In genomic region chr16:2904100-2904921, GRCh38 we compare ENCODE assay signal across 7 cellular contexts. TPM values are rescaled to one million over a fixed set of nuclear protein-coding genes. Genes with fewer than 3 reads are reported as not detected.
DNase-seq lines count a peak whose midpoint lies in the region; ATAC-seq, FAIRE-seq and TF ChIP-seq lines count a peak whose summit lies in the region.

No MANE protein-coding gene starts in this region.

- TF ChIP-seq POLR2A in GM15510 (IDR thresholded peaks at IDR 0.05; ENCODE audit: borderline replicate concordance, extremely low read depth, insufficient read length): peak; percentile 58

- dilution Hi-C loops in keratinocyte (cut with MboI; ENCODE audit: extremely low pct_ligation_motif_present, low sequenced_read_pairs): no loop called here

- H3K27me3 ChIP-seq in keratinocyte (ENCODE audit: control insufficient read depth, extremely low read depth, insufficient read depth, low read length): no peaks in the 10 kb centered on the region

- H3K36me3 ChIP-seq in keratinocyte (ENCODE audit: control insufficient read depth in 2 of 2, extremely low read depth in 1 of 2, insufficient read depth in 2 of 2, low read length in 2 of 2): no peaks in the 10 kb centered on the region

- peaks cover 11% of the 10 kb centered on the region for H3K4me1 ChIP-seq in keratinocyte (ENCODE audit: control insufficient read depth, extremely low read depth, insufficient read depth, low read length)

- H4K20me1 ChIP-seq in keratinocyte (ENCODE audit: control insufficient read depth, extremely low read depth, insufficient read depth, low read length): no peaks in the 10 kb centered on the region

- H3K4me2 ChIP-seq in keratinocyte (ENCODE audit: control insufficient read depth, extremely low read depth, insufficient read depth, low read depth, low read length): peak overlapping the region; percentile 81

- DNase-seq in NCI-H2227 (lab: John Stamatoyannopoulos, UW; ENCODE audit: unreplicated experiment) (peak; percentile 89), keratinocyte (ENCODE audit: low read depth, low spot score) (no peak)
- peak; percentile 50 for DNase-seq in activated CD4-positive, CD25-positive, alpha-beta regulatory T cell treated with anti-CD3 and anti-CD28 coated beads, Interleukin-2, amount 50 U/mL, for 16 hours (ENCODE audit: low read depth, low spot score)
- peak; percentile 70 for DNase-seq in central memory CD4-positive, alpha-beta T cell
- DNase-seq in stimulated activated CD4-positive, alpha-beta T cell treated with anti-CD3 and anti-CD28 coated beads, Interleukin-12 subunit alpha, Interleukin-12 subunit beta, amount 100 ng/mL, for 4 hours: peak; percentile 74

- H3K4me3 ChIP-seq in keratinocyte (ENCODE audit: control insufficient read depth in 2 of 3, extremely low read depth in 1 of 3, insufficient read depth in 2 of 3, low read depth in 1 of 3, low read length in 3 of 3): peak overlapping the region; percentile 67 to 94 (median 75)

- H3K79me2 ChIP-seq in keratinocyte (ENCODE audit: control insufficient read depth, insufficient read depth, low read length): no peaks in the 10 kb centered on the region

- H3K9me3 ChIP-seq in keratinocyte (ENCODE audit: control insufficient read depth, low read depth, low read length): no peaks in the 10 kb centered on the region

- ATAC-seq in HG03045 (IDR thresholded peaks at IDR 0.05; ENCODE audit: unreplicated experiment): peak; percentile 41

- no peaks in the 10 kb centered on the region for H3K9me1 ChIP-seq in keratinocyte (ENCODE audit: control insufficient read depth, extremely low read depth, insufficient read depth, low read length)

- FAIRE-seq in keratinocyte (lab: Jason Lieb, UNC): no peak

- peak overlapping the region; percentile 70 for H3K27ac ChIP-seq in keratinocyte (ENCODE audit: control insufficient read depth, insufficient read depth, low read length)

- H3K9ac ChIP-seq in keratinocyte (ENCODE audit: control insufficient read depth, extremely low read depth, insufficient read depth, low read length): peak overlapping the region; percentile 86

- H2AFZ ChIP-seq in keratinocyte (ENCODE audit: control insufficient read depth, low read length): peak overlapping the region; percentile 98

- TF ChIP-seq CTCF in keratinocyte (optimal IDR thresholded peaks at IDR 0.05 in 1 of 3, IDR thresholded peaks at IDR 0.05 in 1 of 3, conservative IDR thresholded peaks at IDR 0.05 in 1 of 3; ENCODE audit: extremely low read depth in 1 of 3, insufficient read depth in 2 of 3, low read length in 3 of 3): peak; percentile 80 to 94 (median 90)

RNA-seq across cellular contexts. Expression of gene FLYWCH1, which starts 7.4 kb away (rescaled TPM):
- polyA plus RNA-seq in keratinocyte: 16.2 to 21.7 TPM (median 20.2 TPM) in 3 replicates
- 6.3 TPM for polyA plus RNA-seq in keratinocyte (2011; ENCODE audit: low read depth)
- 13.4 and 25.0 TPM in 2 replicates for polyA plus RNA-seq in keratinocyte (2011; cell fraction: cytosol; rRNA removed)
- 50.5 and 68.5 TPM in 2 replicates for polyA plus RNA-seq in keratinocyte (2011; cell fraction: nucleus; rRNA removed)
- 26.3 and 27.0 TPM in 2 replicates for polyA plus RNA-seq in keratinocyte (2012; ENCODE audit: low replicate concordance)
- polyA minus RNA-seq in keratinocyte: 12.1 to 32.5 TPM (median 17.2 TPM) in 3 replicates
- 50.5 TPM for polyA minus RNA-seq in keratinocyte (2011; cell fraction: cytosol; rRNA and poly(A)+ RNA removed)
- 27.9 and 30.1 TPM in 2 replicates for polyA minus RNA-seq in keratinocyte (2011; cell fraction: nucleus; rRNA and poly(A)+ RNA removed)

RNA-seq across cellular contexts. Expression of gene FLYWCH2, which starts 21.3 kb away (rescaled TPM):
- polyA plus RNA-seq in keratinocyte: 10.1 to 20.7 TPM (median 13.6 TPM) in 3 replicates
- 1.7 TPM for polyA plus RNA-seq in keratinocyte (2011; ENCODE audit: low read depth)
- 10.2 and 31.3 TPM in 2 replicates for polyA plus RNA-seq in keratinocyte (2011; cell fraction: cytosol; rRNA removed)
- polyA plus RNA-seq in keratinocyte (2011; cell fraction: nucleus; rRNA removed): 8.5 and 12.8 TPM in 2 replicates
- 11.4 and 22.6 TPM in 2 replicates for polyA plus RNA-seq in keratinocyte (2012; ENCODE audit: low replicate concordance)
- polyA minus RNA-seq in keratinocyte: 2.9 to 3.4 TPM (median 3.1 TPM) in 3 replicates
- 23.4 TPM for polyA minus RNA-seq in keratinocyte (2011; cell fraction: cytosol; rRNA and poly(A)+ RNA removed)
- 4.5 and 5.5 TPM in 2 replicates for polyA minus RNA-seq in keratinocyte (2011; cell fraction: nucleus; rRNA and poly(A)+ RNA removed)

RNA-seq across cellular contexts. Expression of gene PRSS22, which starts 46.3 kb away (rescaled TPM):
- 2.2 to 3.7 TPM (median 3.5 TPM) in 3 replicates for polyA plus RNA-seq in keratinocyte
- 3.5 TPM for polyA plus RNA-seq in keratinocyte (2011; ENCODE audit: low read depth)
- 1.3 and 1.4 TPM in 2 replicates for polyA plus RNA-seq in keratinocyte (2011; cell fraction: cytosol; rRNA removed)
- polyA plus RNA-seq in keratinocyte (2011; cell fraction: nucleus; rRNA removed): 9.6 and 13.1 TPM in 2 replicates
- 4.2 and 18.5 TPM in 2 replicates for polyA plus RNA-seq in keratinocyte (2012; ENCODE audit: low replicate concordance)
- polyA minus RNA-seq in keratinocyte: 0.80 to 2.3 TPM (median 2.1 TPM) in 3 replicates
- polyA minus RNA-seq in keratinocyte (2011; cell fraction: cytosol; rRNA and poly(A)+ RNA removed): not detected
- 5.1 and 5.9 TPM in 2 replicates for polyA minus RNA-seq in keratinocyte (2011; cell fraction: nucleus; rRNA and poly(A)+ RNA removed)

RNA-seq across cellular contexts. Expression of gene KREMEN2, which starts 59.8 kb away (rescaled TPM):
- 3.3 to 7.4 TPM (median 3.8 TPM) in 3 replicates for polyA plus RNA-seq in keratinocyte
- polyA plus RNA-seq in keratinocyte (2011; ENCODE audit: low read depth): 0.11 TPM
- 1.2 and 4.1 TPM in 2 replicates for polyA plus RNA-seq in keratinocyte (2011; cell fraction: cytosol; rRNA removed)
- 13.5 and 26.0 TPM in 2 replicates for polyA plus RNA-seq in keratinocyte (2011; cell fraction: nucleus; rRNA removed)
- 1.0 and 6.2 TPM in 2 replicates for polyA plus RNA-seq in keratinocyte (2012; ENCODE audit: low replicate concordance)
- polyA minus RNA-seq in keratinocyte: 0.61 to 1.2 TPM (median 0.75 TPM) in 3 replicates
- 9.6 TPM for polyA minus RNA-seq in keratinocyte (2011; cell fraction: cytosol; rRNA and poly(A)+ RNA removed)
- 14.9 and 15.0 TPM in 2 replicates for polyA minus RNA-seq in keratinocyte (2011; cell fraction: nucleus; rRNA and poly(A)+ RNA removed)
